ENCODE assay signal across 22 cellular contexts in the genomic region with DNA sequence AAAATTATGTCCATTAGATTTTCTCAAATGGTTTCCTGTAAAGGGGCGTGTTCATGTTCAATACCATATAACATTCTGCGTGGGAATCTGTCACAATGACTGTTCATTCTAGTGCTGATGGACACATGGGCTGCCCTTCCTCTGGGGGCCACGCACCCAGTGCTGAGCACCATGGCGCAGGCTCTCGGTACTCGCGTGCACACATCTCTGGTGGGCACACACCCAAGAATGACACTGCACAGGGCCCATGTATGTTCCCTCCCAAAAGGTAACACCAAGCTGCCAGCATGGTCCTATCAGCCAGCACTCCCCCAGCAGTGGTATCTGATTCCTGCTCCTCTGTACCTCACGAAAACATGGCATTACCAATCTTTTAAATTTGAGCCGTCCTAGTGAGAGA. TPM values are rescaled to one million over a fixed set of nuclear protein-coding genes. Genes with fewer than 3 reads are reported as not detected.
DNase-seq lines count a peak whose midpoint lies in the region; ATAC-seq and TF ChIP-seq lines count a peak whose summit lies in the region.
"Had no signal": no experiment of that assay in that cellular context is flagged by ENCODE, and none has a peak within 500 bp of the region (broad histone marks: within the 10 kb centered on the region; RNA-seq: fewer than 3 reads in every experiment).

No MANE protein-coding gene starts in this region.

- peak; percentile 39 for DNase-seq in activated CD8-positive, alpha-beta memory T cell treated with anti-CD3 and anti-CD28 coated beads, Interleukin-2, amount 50 U/mL, for 48 hours
- DNase-seq in activated CD8-positive, alpha-beta memory T cell treated with anti-CD3 and anti-CD28 coated beads, Interleukin-2, amount 10 ng/mL, durations not matched to agents 7 days and 5 days: no peak
- peak in 5 of 7 donors; percentile 8 to 39 (median 17) for DNase-seq in adrenal gland
- DNase-seq in nephron progenitor cell: no peak
- no peak for DNase-seq in type B pancreatic cell (ENCODE audit: extremely low spot score, unreplicated experiment)
- no peak for DNase-seq in glutamatergic neuron
- DNase-seq in stimulated activated naive CD4-positive, alpha-beta T cell treated with Interleukin-2 at 50 U/mL for 16 hours (lab: John Stamatoyannopoulos, UW): no peak
- DNase-seq: 8988T; CD8-positive, alpha-beta memory T cell; DMS79 treated with DMSO at 0.1 percent for 48 hours; NCI-H1105; NCI-H1694 treated with DMSO at 0.1 percent for 48 hours; NCI-H2107; NCI-H2227 treated with DMSO at 0.1 percent for 48 hours; NCI-H524 had no signal

- no peak for ATAC-seq in activated CD8-positive, alpha-beta memory T cell treated with anti-CD3 and anti-CD28 coated beads, Interleukin-2, amount 10 ng/mL, durations not matched to agents 7 days and 5 days
- no peak for ATAC-seq in GM18520 (IDR thresholded peaks at IDR 0.05; ENCODE audit: unreplicated experiment)
- ATAC-seq: GM12878, Panc1, Right ventricle myocardium inferior had no signal

- TF ChIP-seq CTCF in adrenal gland (IDR thresholded peaks at IDR 0.05) (no peak), nephron progenitor cell (IDR thresholded peaks at IDR 0.05) (no peak), type B pancreatic cell (conservative IDR thresholded peaks at IDR 0.05) (no peak), glutamatergic neuron (IDR thresholded peaks at IDR 0.05; ENCODE audit: partially characterized antibody, unreplicated experiment) (no peak)

- no peak overlapping the region for H3K4me3 ChIP-seq in adrenal gland
- H3K4me3 ChIP-seq: BLaER1, GM12878 had no signal

- H3K36me3 Mint-ChIP-seq in activated CD8-positive, alpha-beta memory T cell treated with anti-CD3 and anti-CD28 coated beads, Interleukin-2, amount 10 ng/mL, durations not matched to agents 7 days and 5 days: no peaks in the 10 kb centered on the region
- H3K36me3 Mint-ChIP-seq in nephron progenitor cell (ENCODE audit: low read depth) (peaks cover 6% of the 10 kb centered on the region), type B pancreatic cell (peaks cover 5% of the 10 kb centered on the region), glutamatergic neuron (ENCODE audit: unreplicated experiment) (no peaks in the 10 kb centered on the region)
- H3K36me3 Mint-ChIP-seq: CD8-positive, alpha-beta memory T cell had no signal

- CTCF ChIA-PET in activated CD8-positive, alpha-beta memory T cell treated with anti-CD3 and anti-CD28 coated beads, Interleukin-2, amount 10 ng/mL, durations not matched to agents 7 days and 5 days (lab: Charles Lee): no interaction called here

- H3K27ac Mint-ChIP-seq in activated CD8-positive, alpha-beta memory T cell treated with anti-CD3 and anti-CD28 coated beads, Interleukin-2, amount 10 ng/mL, durations not matched to agents 7 days and 5 days: no peak overlapping the region
- H3K27ac Mint-ChIP-seq in nephron progenitor cell: peak overlapping the region; percentile 66
- peak overlapping the region; percentile 77 for H3K27ac Mint-ChIP-seq in type B pancreatic cell
- H3K27ac Mint-ChIP-seq in glutamatergic neuron (ENCODE audit: unreplicated experiment): no peak overlapping the region
- H3K27ac Mint-ChIP-seq: CD8-positive, alpha-beta memory T cell had no signal

- 93 to 96% (median 95%) methylated on average over 9 of the region's 9 CpGs for WGBS in adrenal gland, 4 donors

- intact Hi-C loops in adrenal gland (cut with DNase I): no loop called here

- H3K4me1 Mint-ChIP-seq in activated CD8-positive, alpha-beta memory T cell treated with anti-CD3 and anti-CD28 coated beads, Interleukin-2, amount 10 ng/mL, durations not matched to agents 7 days and 5 days: no peaks in the 10 kb centered on the region
- H3K4me1 Mint-ChIP-seq in nephron progenitor cell (peaks cover 26% of the 10 kb centered on the region), type B pancreatic cell (ENCODE audit: unreplicated experiment) (peaks cover 8% of the 10 kb centered on the region), glutamatergic neuron (ENCODE audit: low read depth, unreplicated experiment) (peaks cover 7% of the 10 kb centered on the region)
- H3K4me1 Mint-ChIP-seq: CD8-positive, alpha-beta memory T cell had no signal

- no peak for TF ChIP-seq POLR2A in adrenal gland (IDR thresholded peaks at IDR 0.05)

- H3K9me3 Mint-ChIP-seq in activated CD8-positive, alpha-beta memory T cell treated with anti-CD3 and anti-CD28 coated beads, Interleukin-2, amount 10 ng/mL, durations not matched to agents 7 days and 5 days (ENCODE audit: low read depth): no peaks in the 10 kb centered on the region
- H3K9me3 Mint-ChIP-seq in nephron progenitor cell: no peaks in the 10 kb centered on the region
- H3K9me3 Mint-ChIP-seq in type B pancreatic cell: no peaks in the 10 kb centered on the region
- H3K9me3 Mint-ChIP-seq in glutamatergic neuron (ENCODE audit: unreplicated experiment): no peaks in the 10 kb centered on the region
- H3K9me3 Mint-ChIP-seq: CD8-positive, alpha-beta memory T cell had no signal

- H3K36me3 ChIP-seq in adrenal gland (replicated peaks in 1 of 2): no peaks in the 10 kb centered on the region
- H3K36me3 ChIP-seq: BLaER1 had no signal

- H3K4me1 ChIP-seq in adrenal gland (replicated peaks in 1 of 2): peaks cover 12 to 25% of the 10 kb centered on the region in 2 donors

- H3K27me3 Mint-ChIP-seq in activated CD8-positive, alpha-beta memory T cell treated with anti-CD3 and anti-CD28 coated beads, Interleukin-2, amount 10 ng/mL, durations not matched to agents 7 days and 5 days: peaks cover 11% of the 10 kb centered on the region
- no peaks in the 10 kb centered on the region for H3K27me3 Mint-ChIP-seq in nephron progenitor cell (ENCODE audit: low read depth, poor library complexity)
- H3K27me3 Mint-ChIP-seq in type B pancreatic cell: no peaks in the 10 kb centered on the region
- H3K27me3 Mint-ChIP-seq in glutamatergic neuron (ENCODE audit: unreplicated experiment): peaks cover 6% of the 10 kb centered on the region

- H3K4me3 Mint-ChIP-seq in activated CD8-positive, alpha-beta memory T cell treated with anti-CD3 and anti-CD28 coated beads, Interleukin-2, amount 10 ng/mL, durations not matched to agents 7 days and 5 days: no peak overlapping the region
- no peak overlapping the region for H3K4me3 Mint-ChIP-seq in nephron progenitor cell
- H3K4me3 Mint-ChIP-seq in type B pancreatic cell: no peak overlapping the region
- no peak overlapping the region for H3K4me3 Mint-ChIP-seq in glutamatergic neuron (ENCODE audit: unreplicated experiment)
- H3K4me3 Mint-ChIP-seq: CD8-positive, alpha-beta memory T cell had no signal

- no peaks in the 10 kb centered on the region for H3K9me3 ChIP-seq in adrenal gland (replicated peaks in 1 of 3)
- H3K9me3 ChIP-seq: BLaER1 had no signal

- no peaks in the 10 kb centered on the region for H3K27me3 ChIP-seq in adrenal gland
- H3K27me3 ChIP-seq: BLaER1 had no signal

- no peak overlapping the region for H3K27ac ChIP-seq in adrenal gland
- H3K27ac ChIP-seq: BLaER1 had no signal

RNA-seq across cellular contexts. Expression of gene B9D1, which starts 13.7 kb away (rescaled TPM):
- 1 to 10 TPM; 1.1 to 2.6 TPM for total RNA-seq in activated CD8-positive, alpha-beta memory T cell treated with anti-CD3 and anti-CD28 coated beads, Interleukin-2, amount 10 ng/mL, durations not matched to agents 7 days and 5 days
- total RNA-seq in adrenal gland: 10 to 100 TPM; 19.3 to 67.7 (median 30.1) TPM
- 10 to 100 TPM; 24.7 to 56.4 (median 37.2) TPM for polyA plus RNA-seq in adrenal gland
- 13.8 and 23.2 TPM in 2 replicates for total RNA-seq in type B pancreatic cell (ENCODE audit: low replicate concordance)
- total RNA-seq in glutamatergic neuron (ENCODE audit: unreplicated experiment): 7.8 TPM

RNA-seq across cellular contexts. Expression of gene MAPK7, which starts 29.5 kb away (rescaled TPM):
- total RNA-seq in activated CD8-positive, alpha-beta memory T cell treated with anti-CD3 and anti-CD28 coated beads, Interleukin-2, amount 10 ng/mL, durations not matched to agents 7 days and 5 days: 10 to 100 TPM; 16.9 to 27.8 TPM
- total RNA-seq in adrenal gland (100 to 1,000 TPM in 1 of 8 donors, 10 to 100 TPM in 7; 37.4 to 223 (median 48.3) TPM), type B pancreatic cell (ENCODE audit: low replicate concordance) (32.1 and 44.3 TPM in 2 replicates), glutamatergic neuron (ENCODE audit: unreplicated experiment) (70.6 TPM)
- 10 to 100 TPM; 22.6 to 41.3 (median 26.8) TPM for polyA plus RNA-seq in adrenal gland

RNA-seq across cellular contexts. Expression of gene MFAP4, which starts 38.2 kb away (rescaled TPM):
- total RNA-seq in activated CD8-positive, alpha-beta memory T cell treated with anti-CD3 and anti-CD28 coated beads, Interleukin-2, amount 10 ng/mL, durations not matched to agents 7 days and 5 days: not detected
- total RNA-seq in adrenal gland (10 to 100 TPM; 24.1 to 84.5 (median 29.9) TPM), type B pancreatic cell (ENCODE audit: low replicate concordance) (2.6 and 18.0 TPM in 2 replicates), glutamatergic neuron (ENCODE audit: unreplicated experiment) (37.7 TPM)
- polyA plus RNA-seq in adrenal gland: 10 to 100 TPM; 36.8 to 53.6 (median 40.1) TPM
- total RNA-seq: CD8-positive, alpha-beta memory T cell; G401; HT1080 had no signal
- polyA plus RNA-seq: CD8-positive, alpha-beta memory T cell had no signal

Comparison
In these comparisons a context has a peak if more than half of its experiments do, and no peak if none do; other contexts are left out.
1. DNase-seq: peak in activated CD8-positive, alpha-beta memory T cell treated with anti-CD3 and anti-CD28 coated beads, Interleukin-2, amount 50 U/mL, for 48 hours (single experiment) and adrenal gland (5 of 7); none in activated CD8-positive, alpha-beta memory T cell treated with anti-CD3 and anti-CD28 coated beads, Interleukin-2, amount 10 ng/mL, durations not matched to agents 7 days and 5 days (single experiment), nephron progenitor cell (single experiment), type B pancreatic cell (single experiment), glutamatergic neuron (single experiment) and stimulated activated naive CD4-positive, alpha-beta T cell treated with Interleukin-2 at 50 U/mL for 16 hours (single experiment).
2. H3K27ac Mint-ChIP-seq: peak in nephron progenitor cell (single experiment) and type B pancreatic cell (single experiment); none in activated CD8-positive, alpha-beta memory T cell treated with anti-CD3 and anti-CD28 coated beads, Interleukin-2, amount 10 ng/mL, durations not matched to agents 7 days and 5 days (single experiment) and glutamatergic neuron (single experiment).